18 cellular contexts compared by ENCODE assay signal in genomic region chr18:79218605-79219195, GRCh38.
DNase-seq lines count a peak whose midpoint lies in the region; ATAC-seq, FAIRE-seq and TF ChIP-seq lines count a peak whose summit lies in the region.
"Had no signal": no experiment of that assay in that cellular context is flagged by ENCODE, and none has a peak within 500 bp of the region (broad histone marks: within the 10 kb centered on the region; RNA-seq: fewer than 3 reads in every experiment).

No MANE protein-coding gene starts in this region.

- intact Hi-C loops in activated CD4-positive, alpha-beta memory T cell treated with anti-CD3 and anti-CD28 coated beads for 36 hours (cut with micrococcal nuclease): no loop called here
- intact Hi-C loops in lower lobe of right lung (cut with DNase I): no loop called here

- no peak for TF ChIP-seq POLR2A in H54 (IDR thresholded peaks at IDR 0.05; ENCODE audit: low read depth, low read length)

- H3K27me3 Mint-ChIP-seq in activated CD4-positive, alpha-beta memory T cell treated with anti-CD3 and anti-CD28 coated beads, Interleukin-2, amount 10 ng/mL, durations not matched to agents 7 days and 5 days: no peaks in the 10 kb centered on the region
- no peaks in the 10 kb centered on the region for H3K27me3 Mint-ChIP-seq in activated CD4-positive, alpha-beta memory T cell treated with anti-CD3 and anti-CD28 coated beads for 36 hours

- FAIRE-seq in H54 (lab: Jason Lieb, UNC): no peak

- DNase-seq in activated CD4-positive, alpha-beta memory T cell treated with anti-CD3 and anti-CD28 coated beads, Interleukin-2, amount 10 ng/mL, durations not matched to agents 7 days and 5 days: no peak
- no peak for DNase-seq in activated CD4-positive, alpha-beta memory T cell treated with anti-CD3 and anti-CD28 coated beads for 36 hours
- DNase-seq in lower lobe of right lung (no peak), substantia nigra (lab: John Stamatoyannopoulos, UW) (no peak), H54 (ENCODE audit: insufficient read length, low spot score) (no peak)
- DNase-seq: activated CD4-positive, alpha-beta T cell treated with anti-CD3 and anti-CD28 coated beads for 1 hour; activated naive CD4-positive, alpha-beta T cell treated with Interleukin-2 at 50 U/mL for 16 hours; cortex of kidney; MG63; NCI-H2081 treated with DMSO at 0.1 percent for 48 hours; NCI-H69; stimulated activated CD4-positive, alpha-beta T cell treated with anti-CD3 and anti-CD28 coated beads, Interleukin-4, amount 100 ng/mL, for 4 hours had no signal

- no peaks in the 10 kb centered on the region for H3K27me3 ChIP-seq in lower lobe of right lung (ENCODE audit: low read depth)
- H3K27me3 ChIP-seq: BLaER1, MG63, neutrophil had no signal

- no peaks in the 10 kb centered on the region for H3K4me1 Mint-ChIP-seq in activated CD4-positive, alpha-beta memory T cell treated with anti-CD3 and anti-CD28 coated beads, Interleukin-2, amount 10 ng/mL, durations not matched to agents 7 days and 5 days
- no peaks in the 10 kb centered on the region for H3K4me1 Mint-ChIP-seq in activated CD4-positive, alpha-beta memory T cell treated with anti-CD3 and anti-CD28 coated beads for 36 hours (ENCODE audit: low read depth)

- peaks cover 8% of the 10 kb centered on the region for H3K36me3 Mint-ChIP-seq in activated CD4-positive, alpha-beta memory T cell treated with anti-CD3 and anti-CD28 coated beads, Interleukin-2, amount 10 ng/mL, durations not matched to agents 7 days and 5 days (ENCODE audit: low read depth)
- H3K36me3 Mint-ChIP-seq in activated CD4-positive, alpha-beta memory T cell treated with anti-CD3 and anti-CD28 coated beads for 36 hours: peaks cover 6% of the 10 kb centered on the region

- ATAC-seq in lower lobe of right lung: peak; percentile 51 to 68
- ATAC-seq in HG02870 (IDR thresholded peaks at IDR 0.05; ENCODE audit: unreplicated experiment): no peak
- ATAC-seq in GM19467 (IDR thresholded peaks at IDR 0.05; ENCODE audit: unreplicated experiment): no peak

- no peak overlapping the region for H3K4me3 Mint-ChIP-seq in activated CD4-positive, alpha-beta memory T cell treated with anti-CD3 and anti-CD28 coated beads, Interleukin-2, amount 10 ng/mL, durations not matched to agents 7 days and 5 days
- H3K4me3 Mint-ChIP-seq in activated CD4-positive, alpha-beta memory T cell treated with anti-CD3 and anti-CD28 coated beads for 36 hours: no peak overlapping the region

- no peak overlapping the region for H3K4me3 ChIP-seq in lower lobe of right lung
- H3K4me3 ChIP-seq: BLaER1, MG63 had no signal

- H3K27ac ChIP-seq in VCaP: peak overlapping the region; percentile 52
- H3K27ac ChIP-seq in lower lobe of right lung: no peak overlapping the region
- peak overlapping the region; percentile 80 for H3K27ac ChIP-seq in substantia nigra (ENCODE audit: low read depth, low read length, poor library complexity, severe bottlenecking)
- H3K27ac ChIP-seq: 22Rv1, BLaER1, neutrophil had no signal

- H3K27ac Mint-ChIP-seq in activated CD4-positive, alpha-beta memory T cell treated with anti-CD3 and anti-CD28 coated beads, Interleukin-2, amount 10 ng/mL, durations not matched to agents 7 days and 5 days: peak overlapping the region; percentile 48
- no peak overlapping the region for H3K27ac Mint-ChIP-seq in activated CD4-positive, alpha-beta memory T cell treated with anti-CD3 and anti-CD28 coated beads for 36 hours

- H3K9me3 Mint-ChIP-seq in activated CD4-positive, alpha-beta memory T cell treated with anti-CD3 and anti-CD28 coated beads, Interleukin-2, amount 10 ng/mL, durations not matched to agents 7 days and 5 days: no peaks in the 10 kb centered on the region
- no peaks in the 10 kb centered on the region for H3K9me3 Mint-ChIP-seq in activated CD4-positive, alpha-beta memory T cell treated with anti-CD3 and anti-CD28 coated beads for 36 hours

- H3K4me1 ChIP-seq in lower lobe of right lung: no peaks in the 10 kb centered on the region

- peaks cover 18% of the 10 kb centered on the region for H3K36me3 ChIP-seq in lower lobe of right lung
- H3K36me3 ChIP-seq: MG63, neutrophil had no signal

- CTCF ChIA-PET in activated CD4-positive, alpha-beta memory T cell treated with anti-CD3 and anti-CD28 coated beads, Interleukin-2, amount 10 ng/mL, durations not matched to agents 7 days and 5 days (lab: Charles Lee): no interaction called here
- CTCF ChIA-PET in activated CD4-positive, alpha-beta memory T cell treated with anti-CD3 and anti-CD28 coated beads for 36 hours (lab: Charles Lee): no interaction called here

- POLR2A ChIA-PET in activated CD4-positive, alpha-beta memory T cell treated with anti-CD3 and anti-CD28 coated beads, Interleukin-2, amount 10 ng/mL, durations not matched to agents 7 days and 5 days (lab: Charles Lee): no interaction called here
- POLR2A ChIA-PET in activated CD4-positive, alpha-beta memory T cell treated with anti-CD3 and anti-CD28 coated beads for 36 hours (lab: Charles Lee): no interaction called here

- no peaks in the 10 kb centered on the region for H3K9me3 ChIP-seq in lower lobe of right lung
- H3K9me3 ChIP-seq: BLaER1, MG63, neutrophil had no signal

- no peak for TF ChIP-seq CTCF in VCaP (conservative IDR thresholded peaks at IDR 0.05)
- no peak for TF ChIP-seq CTCF in lower lobe of right lung (IDR thresholded peaks at IDR 0.05)

Comparison
In these comparisons a context has a peak if more than half of its experiments do, and no peak if none do; other contexts are left out.
1. ATAC-seq: peak in lower lobe of right lung (2 of 2); none in HG02870 (single experiment) and GM19467 (single experiment).